1 cellular context compared by ENCODE assay signal in genomic region chr9:93087971-93088655, GRCh38.
TF ChIP-seq lines count a peak whose summit lies in the region.

No MANE protein-coding gene starts in this region.

TF ChIP-seq in H1, 55 proteins besides CTCF, POLR2A, EP300 and RAD21:
- TF ChIP-seq PHF8 (conservative IDR thresholded peaks at IDR 0.05; ENCODE audit: low read depth, low read length) = no peak
- TF ChIP-seq EZH2 (IDR thresholded peaks at IDR 0.05; ENCODE audit: low read depth, low read length, severe bottlenecking) = no peak
- no peak for TF ChIP-seq CBX5 (IDR thresholded peaks at IDR 0.05; ENCODE audit: low read depth, low read length)
- TF ChIP-seq CHD7 (IDR thresholded peaks at IDR 0.05; ENCODE audit: insufficient replicate concordance, low read length) = no peak
- TF ChIP-seq RBBP5 (IDR thresholded peaks at IDR 0.05; ENCODE audit: borderline replicate concordance, low read depth, low read length) = no peak
- TF ChIP-seq CHD1 (IDR thresholded peaks at IDR 0.05; ENCODE audit: low read depth, low read length) = no peak
- TF ChIP-seq KDM1A (IDR thresholded peaks at IDR 0.05; ENCODE audit: borderline replicate concordance, low read length) = no peak
- TF ChIP-seq KDM4A (IDR thresholded peaks at IDR 0.05; ENCODE audit: low read depth, low read length, severe bottlenecking) = no peak
- no peak for TF ChIP-seq GABPA (IDR thresholded peaks at IDR 0.05; ENCODE audit: borderline replicate concordance, insufficient read depth, low read length)
- no peak for TF ChIP-seq TAF1 (IDR thresholded peaks at IDR 0.05; ENCODE audit: low read depth, low read length)
- no peak for TF ChIP-seq SP1 (IDR thresholded peaks at IDR 0.05; ENCODE audit: low read depth, low read length)
- no peak for TF ChIP-seq GTF2F1 (IDR thresholded peaks at IDR 0.05; ENCODE audit: borderline replicate concordance, low read depth, low read length)
- TF ChIP-seq KDM5A (IDR thresholded peaks at IDR 0.05; ENCODE audit: low read length) = no peak
- TF ChIP-seq CHD2 (IDR thresholded peaks at IDR 0.05; ENCODE audit: low read length) = no peak
